30 cellular contexts compared by ENCODE assay signal in genomic region chr3:162119651-162120050, GRCh38.
"Had no signal": no experiment of that assay in that cellular context is flagged by ENCODE, and none has a peak within 500 bp of the region (broad histone marks: within the 10 kb centered on the region; RNA-seq: fewer than 3 reads in every experiment).

No MANE protein-coding gene starts in this region.

- H3K27ac Mint-ChIP-seq: activated CD4-positive, alpha-beta memory T cell treated with anti-CD3 and anti-CD28 coated beads, Interleukin-2, amount 10 ng/mL, durations not matched to agents 7 days and 5 days; activated CD4-positive, alpha-beta T cell treated with anti-CD3 and anti-CD28 coated beads, Interleukin-2, amount 10 ng/mL, durations not matched to agents 7 days and 5 days; activated naive CD8-positive, alpha-beta T cell; activated T-cell treated with anti-CD3 and anti-CD28 coated beads, Interleukin-2, amount 50 U/mL, for 24 hours; activated T-helper 17 cell treated with anti-CD3 and anti-CD28 coated beads, Interleukin-2, amount 50 U/mL, for 72 hours; dendritic cell treated with granulocyte-macrophage colony-stimulating factor and Interleukin-4, amounts not matched to agents 40 ng/mL and 50 ng/mL, for 4 days; endodermal cell had no signal

- H3K9me3 Mint-ChIP-seq: activated T-cell treated with anti-CD3 and anti-CD28 coated beads, Interleukin-2, amount 50 U/mL, for 24 hours; endodermal cell had no signal

- H3K36me3 Mint-ChIP-seq: activated naive CD8-positive, alpha-beta T cell had no signal

- H3K36me3 ChIP-seq: brain microvascular endothelial cell, gastrocnemius medialis, heart right ventricle had no signal

- ATAC-seq: activated T-helper 17 cell treated with anti-CD3 and anti-CD28 coated beads, Interleukin-2, amount 50 U/mL, for 72 hours; esophagus mucosa; foreskin keratinocyte; gastrocnemius medialis had no signal

- H3K9me3 ChIP-seq: gastrocnemius medialis had no signal

- H3K4me3 ChIP-seq: coronary artery, dorsolateral prefrontal cortex, gastrocnemius medialis, heart right ventricle had no signal

- H3K27ac ChIP-seq: brain microvascular endothelial cell, coronary artery, dorsolateral prefrontal cortex, foreskin keratinocyte, gastrocnemius medialis, heart right ventricle had no signal

- DNase-seq: activated CD4-positive, alpha-beta memory T cell treated with anti-CD3 and anti-CD28 coated beads, Interleukin-2, amount 10 ng/mL, durations not matched to agents 7 days and 5 days; activated CD4-positive, alpha-beta T cell treated with anti-CD3 and anti-CD28 coated beads for 1 hour; activated CD4-positive, alpha-beta T cell treated with anti-CD3 and anti-CD28 coated beads for 4 hours; activated CD4-positive, alpha-beta T cell treated with anti-CD3 and anti-CD28 coated beads, Interleukin-2, amount 10 ng/mL, durations not matched to agents 7 days and 5 days; activated CD4-positive, alpha-beta T cell treated with anti-CD3 and anti-CD28 coated beads, Interleukin-2, amount 50 U/mL, for 4 hours; activated CD4-positive, CD25-positive, alpha-beta regulatory T cell; activated CD8-positive, alpha-beta memory T cell treated with anti-CD3 and anti-CD28 coated beads, Interleukin-2, amount 50 U/mL, for 48 hours; activated effector memory CD4-positive, alpha-beta T cell treated with Interleukin-2 at 50 U/mL for 16 hours; activated gamma-delta T cell treated with Interleukin-2 at 50 U/mL for 16 hours; activated naive CD4-positive, alpha-beta T cell treated with anti-CD3 and anti-CD28 coated beads, Interleukin-2, amount 50 U/mL, for 16 hours; activated naive CD4-positive, alpha-beta T cell treated with Interleukin-2 at 50 U/mL for 16 hours; activated T-cell treated with anti-CD3 and anti-CD28 coated beads for 4 hours; activated T-cell treated with anti-CD3 and anti-CD28 coated beads, Interleukin-2, amount 50 U/mL, for 24 hours; amniotic stem cell; anterior cingulate cortex; brain microvascular endothelial cell; dorsolateral prefrontal cortex; effector memory CD4-positive, alpha-beta T cell; endodermal cell; foreskin keratinocyte; gastrocnemius medialis; glutamatergic neuron; heart right ventricle; T-helper 2 cell had no signal

- H3K27me3 ChIP-seq: brain microvascular endothelial cell, dorsolateral prefrontal cortex, foreskin keratinocyte, gastrocnemius medialis, heart right ventricle had no signal

- H3K4me1 ChIP-seq: foreskin keratinocyte, gastrocnemius medialis, heart right ventricle had no signal

- H3K4me1 Mint-ChIP-seq: activated CD4-positive, alpha-beta memory T cell treated with anti-CD3 and anti-CD28 coated beads, Interleukin-2, amount 10 ng/mL, durations not matched to agents 7 days and 5 days; activated CD4-positive, alpha-beta T cell treated with anti-CD3 and anti-CD28 coated beads, Interleukin-2, amount 10 ng/mL, durations not matched to agents 7 days and 5 days; activated T-helper 17 cell treated with anti-CD3 and anti-CD28 coated beads, Interleukin-2, amount 50 U/mL, for 72 hours; central memory CD8-positive, alpha-beta T cell had no signal

- H3K4me3 Mint-ChIP-seq: activated CD4-positive, alpha-beta memory T cell treated with anti-CD3 and anti-CD28 coated beads, Interleukin-2, amount 10 ng/mL, durations not matched to agents 7 days and 5 days; activated CD4-positive, alpha-beta T cell treated with anti-CD3 and anti-CD28 coated beads, Interleukin-2, amount 10 ng/mL, durations not matched to agents 7 days and 5 days; activated naive CD8-positive, alpha-beta T cell; activated T-cell treated with anti-CD3 and anti-CD28 coated beads, Interleukin-2, amount 50 U/mL, for 24 hours; activated T-helper 17 cell treated with anti-CD3 and anti-CD28 coated beads, Interleukin-2, amount 50 U/mL, for 72 hours; central memory CD8-positive, alpha-beta T cell; dendritic cell treated with granulocyte-macrophage colony-stimulating factor and Interleukin-4, amounts not matched to agents 40 ng/mL and 50 ng/mL, for 4 days; endodermal cell had no signal

- H3K27me3 Mint-ChIP-seq: activated CD4-positive, alpha-beta memory T cell treated with anti-CD3 and anti-CD28 coated beads, Interleukin-2, amount 10 ng/mL, durations not matched to agents 7 days and 5 days; activated CD4-positive, alpha-beta T cell treated with anti-CD3 and anti-CD28 coated beads, Interleukin-2, amount 10 ng/mL, durations not matched to agents 7 days and 5 days; activated naive CD8-positive, alpha-beta T cell; activated T-cell treated with anti-CD3 and anti-CD28 coated beads, Interleukin-2, amount 50 U/mL, for 24 hours; activated T-helper 17 cell treated with anti-CD3 and anti-CD28 coated beads, Interleukin-2, amount 50 U/mL, for 72 hours; central memory CD8-positive, alpha-beta T cell; dendritic cell treated with granulocyte-macrophage colony-stimulating factor and Interleukin-4, amounts not matched to agents 40 ng/mL and 50 ng/mL, for 4 days had no signal
